ENCODE assay signal across 1 cellular context in the genomic region with DNA sequence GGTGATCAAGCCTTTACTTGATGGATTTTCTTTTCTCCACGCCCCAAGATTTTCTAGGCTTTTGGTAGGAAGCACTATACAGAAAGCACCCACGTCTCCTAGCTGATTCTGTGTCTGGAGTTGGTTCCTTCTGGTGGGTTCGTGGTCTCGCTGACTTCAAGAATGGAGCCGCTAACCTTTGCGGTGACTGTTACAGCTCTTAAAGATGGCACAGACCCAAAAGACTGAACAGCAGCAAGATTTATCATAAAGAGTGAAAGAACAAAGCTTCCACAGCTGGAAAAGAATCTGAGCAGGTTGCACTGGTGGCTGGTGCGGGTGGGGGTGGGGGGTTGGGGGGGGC.
A peak's percentile ranks its signal among the peaks of the same experiment; 100 is the strongest.
TF ChIP-seq lines count a peak whose summit lies in the region.

No MANE protein-coding gene starts in this region.

TF ChIP-seq in GM12878, 131 proteins besides CTCF, POLR2A, EP300 and RAD21:
- TF ChIP-seq SIX5 (IDR thresholded peaks at IDR 0.05; ENCODE audit: low read depth, low read length, severe bottlenecking): no peak
- TF ChIP-seq, protein P1, sequence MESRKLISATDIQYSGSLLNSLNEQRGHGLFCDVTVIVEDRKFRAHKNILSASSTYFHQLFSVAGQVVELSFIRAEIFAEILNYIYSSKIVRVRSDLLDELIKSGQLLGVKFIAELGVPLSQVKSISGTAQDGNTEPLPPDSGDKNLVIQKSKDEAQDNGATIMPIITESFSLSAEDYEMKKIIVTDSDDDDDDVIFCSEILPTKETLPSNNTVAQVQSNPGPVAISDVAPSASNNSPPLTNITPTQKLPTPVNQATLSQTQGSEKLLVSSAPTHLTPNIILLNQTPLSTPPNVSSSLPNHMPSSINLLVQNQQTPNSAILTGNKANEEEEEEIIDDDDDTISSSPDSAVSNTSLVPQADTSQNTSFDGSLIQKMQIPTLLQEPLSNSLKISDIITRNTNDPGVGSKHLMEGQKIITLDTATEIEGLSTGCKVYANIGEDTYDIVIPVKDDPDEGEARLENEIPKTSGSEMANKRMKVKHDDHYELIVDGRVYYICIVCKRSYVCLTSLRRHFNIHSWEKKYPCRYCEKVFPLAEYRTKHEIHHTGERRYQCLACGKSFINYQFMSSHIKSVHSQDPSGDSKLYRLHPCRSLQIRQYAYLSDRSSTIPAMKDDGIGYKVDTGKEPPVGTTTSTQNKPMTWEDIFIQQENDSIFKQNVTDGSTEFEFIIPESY (IDR thresholded peaks at IDR 0.05): peak; percentile 93
- TF ChIP-seq, protein P2, sequence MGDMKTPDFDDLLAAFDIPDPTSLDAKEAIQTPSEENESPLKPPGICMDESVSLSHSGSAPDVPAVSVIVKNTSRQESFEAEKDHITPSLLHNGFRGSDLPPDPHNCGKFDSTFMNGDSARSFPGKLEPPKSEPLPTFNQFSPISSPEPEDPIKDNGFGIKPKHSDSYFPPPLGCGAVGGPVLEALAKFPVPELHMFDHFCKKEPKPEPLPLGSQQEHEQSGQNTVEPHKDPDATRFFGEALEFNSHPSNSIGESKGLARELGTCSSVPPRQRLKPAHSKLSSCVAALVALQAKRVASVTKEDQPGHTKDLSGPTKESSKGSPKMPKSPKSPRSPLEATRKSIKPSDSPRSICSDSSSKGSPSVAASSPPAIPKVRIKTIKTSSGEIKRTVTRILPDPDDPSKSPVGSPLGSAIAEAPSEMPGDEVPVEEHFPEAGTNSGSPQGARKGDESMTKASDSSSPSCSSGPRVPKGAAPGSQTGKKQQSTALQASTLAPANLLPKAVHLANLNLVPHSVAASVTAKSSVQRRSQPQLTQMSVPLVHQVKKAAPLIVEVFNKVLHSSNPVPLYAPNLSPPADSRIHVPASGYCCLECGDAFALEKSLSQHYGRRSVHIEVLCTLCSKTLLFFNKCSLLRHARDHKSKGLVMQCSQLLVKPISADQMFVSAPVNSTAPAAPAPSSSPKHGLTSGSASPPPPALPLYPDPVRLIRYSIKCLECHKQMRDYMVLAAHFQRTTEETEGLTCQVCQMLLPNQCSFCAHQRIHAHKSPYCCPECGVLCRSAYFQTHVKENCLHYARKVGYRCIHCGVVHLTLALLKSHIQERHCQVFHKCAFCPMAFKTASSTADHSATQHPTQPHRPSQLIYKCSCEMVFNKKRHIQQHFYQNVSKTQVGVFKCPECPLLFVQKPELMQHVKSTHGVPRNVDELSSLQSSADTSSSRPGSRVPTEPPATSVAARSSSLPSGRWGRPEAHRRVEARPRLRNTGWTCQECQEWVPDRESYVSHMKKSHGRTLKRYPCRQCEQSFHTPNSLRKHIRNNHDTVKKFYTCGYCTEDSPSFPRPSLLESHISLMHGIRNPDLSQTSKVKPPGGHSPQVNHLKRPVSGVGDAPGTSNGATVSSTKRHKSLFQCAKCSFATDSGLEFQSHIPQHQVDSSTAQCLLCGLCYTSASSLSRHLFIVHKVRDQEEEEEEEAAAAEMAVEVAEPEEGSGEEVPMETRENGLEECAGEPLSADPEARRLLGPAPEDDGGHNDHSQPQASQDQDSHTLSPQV (IDR thresholded peaks at IDR 0.05): no peak
- 0 out of 2 replicates have a peak, but pooled peaks have one; percentile 13 for TF ChIP-seq MXI1 (IDR thresholded peaks at IDR 0.05; ENCODE audit: low read depth, low read length)
- no peak for TF ChIP-seq RBBP5 (conservative IDR thresholded peaks at IDR 0.05)
